2 cellular contexts compared by ENCODE assay signal in genomic region chr17:8186446-8186786, GRCh38.
A peak's percentile ranks its signal among the peaks of the same experiment; 100 is the strongest.
TF ChIP-seq lines count a peak whose summit lies in the region.

No MANE protein-coding gene starts in this region.

TF ChIP-seq in GM23338, 12 proteins besides CTCF, POLR2A, EP300 and RAD21:
- no peak for TF ChIP-seq NANOG (IDR thresholded peaks at IDR 0.05; ENCODE audit: borderline replicate concordance)
- TF ChIP-seq EZH2phosphoT487 (IDR thresholded peaks at IDR 0.05; ENCODE audit: unreplicated experiment): no peak
- no peak for TF ChIP-seq STAT1 (IDR thresholded peaks at IDR 0.05; ENCODE audit: unreplicated experiment)
- no peak for TF ChIP-seq JUNB (IDR thresholded peaks at IDR 0.05; ENCODE audit: unreplicated experiment)
- no peak for TF ChIP-seq ZNF331 (CRISPR knock-in tag; IDR thresholded peaks at IDR 0.05; ENCODE audit: low read depth)
- TF ChIP-seq REST (IDR thresholded peaks at IDR 0.05; ENCODE audit: unreplicated experiment): no peak
- TF ChIP-seq POLR2AphosphoS5 (IDR thresholded peaks at IDR 0.05; ENCODE audit: low read depth): no peak
- no peak for TF ChIP-seq ZNF114 (CRISPR knock-in tag; IDR thresholded peaks at IDR 0.05)
- no peak for TF ChIP-seq CREB1 (CRISPR knock-in tag; IDR thresholded peaks at IDR 0.05; ENCODE audit: low read depth)
- no peak for TF ChIP-seq EZH2 (IDR thresholded peaks at IDR 0.05; ENCODE audit: low read depth, unreplicated experiment)
- TF ChIP-seq ETS1 (IDR thresholded peaks at IDR 0.05): no peak
- TF ChIP-seq ZNF462 (CRISPR knock-in tag; IDR thresholded peaks at IDR 0.05): no peak

TF ChIP-seq in SK-N-SH, 30 proteins besides CTCF, POLR2A, EP300 and RAD21:
- TF ChIP-seq YY1 (IDR thresholded peaks at IDR 0.05; ENCODE audit: low read depth) (0 out of 2 replicates have a peak, but pooled peaks have one; percentile 14), RXRA (IDR thresholded peaks at IDR 0.05; ENCODE audit: borderline replicate concordance, low read depth) (no peak)
TF ChIP-seq in SK-N-SH: peak in this region for 1.
